Comparison of ENCODE assay signal across 8 cellular contexts in genomic region chr6:39361657-39362486, GRCh38. TPM values are rescaled to one million over a fixed set of nuclear protein-coding genes. Genes with fewer than 3 reads are reported as not detected.
DNase-seq lines count a peak whose midpoint lies in the region; ATAC-seq, FAIRE-seq and TF ChIP-seq lines count a peak whose summit lies in the region.

No MANE protein-coding gene starts in this region.

- H3K36me3 Mint-ChIP-seq in T-helper 17 cell (ENCODE audit: low read depth) = no peaks in the 10 kb centered on the region
- H3K36me3 Mint-ChIP-seq in MCF 10A (ENCODE audit: insufficient read depth, unreplicated experiment) = no peaks in the 10 kb centered on the region

- no peaks in the 10 kb centered on the region for H3K9me3 Mint-ChIP-seq in MCF 10A (ENCODE audit: unreplicated experiment)

- peak; percentile 63 for DNase-seq in DMS114 treated with DMSO at 0.1 percent for 48 hours (lab: John Stamatoyannopoulos, UW; ENCODE audit: unreplicated experiment)
- DNase-seq in NCI-H1417 treated with DMSO at 0.1 percent for 48 hours (lab: John Stamatoyannopoulos, UW) = peak; percentile 34
- peak in 2 of 3 donors; percentile 9 to 28 for DNase-seq in T-helper 17 cell
- DNase-seq in MCF 10A (ENCODE audit: unreplicated experiment) = peak; percentile 70
- peak; percentile 6 to 43 for DNase-seq in stimulated activated CD4-positive, alpha-beta T cell treated with anti-CD3 and anti-CD28 coated beads, Interleukin-12 subunit alpha, Interleukin-12 subunit beta, amount 100 ng/mL, for 24 hours (ENCODE audit: low read depth in 2 of 2)

- peak; percentile 61 for FAIRE-seq in islet of Langerhans (lab: Jason Lieb, UNC)

- H3K4me3 Mint-ChIP-seq in T-helper 17 cell (no peak overlapping the region), MCF 10A (ENCODE audit: unreplicated experiment) (no peak overlapping the region)

- BruUV-seq in MCF 10A (replicated peaks; lab: Mats Ljungman, UMichigan) = no TSS peak

- peak; percentile 78 for TF ChIP-seq CTCF in MCF 10A (IDR thresholded peaks at IDR 0.05; ENCODE audit: unreplicated experiment)

- H3K4me1 Mint-ChIP-seq in T-helper 17 cell (peaks cover 2% of the 10 kb centered on the region), MCF 10A (ENCODE audit: insufficient read depth, unreplicated experiment) (peaks cover 14% of the 10 kb centered on the region)

- POLR2A ChIA-PET in MCF 10A (lab: Yijun Ruan, JAX) = no interaction called here

- H3K27ac Mint-ChIP-seq in T-helper 17 cell (no peak overlapping the region), MCF 10A (ENCODE audit: low read depth, unreplicated experiment) (no peak overlapping the region)

- H3K9me3 ChIP-seq in T-helper 17 cell (ENCODE audit: control insufficient read depth, low read length, poor library complexity, severe bottlenecking) = no peaks in the 10 kb centered on the region

- ATAC-seq in GM21786 (IDR thresholded peaks at IDR 0.05; ENCODE audit: unreplicated experiment) (peak; percentile 65), T-helper 17 cell (peak; percentile 67), GM21360 (IDR thresholded peaks at IDR 0.05; ENCODE audit: unreplicated experiment) (no peak)

- H3K27me3 Mint-ChIP-seq in T-helper 17 cell (peaks cover 44% of the 10 kb centered on the region), MCF 10A (ENCODE audit: insufficient read depth, unreplicated experiment) (no peaks in the 10 kb centered on the region)

- intact Hi-C loops in MCF 10A (cut with micrococcal nuclease) = loop anchor here (1.0 to 5.0 kb wide), 3 partner anchors 15 to 1485 kb away; no protein-coding TSS in a partner anchor

- CTCF ChIA-PET in MCF 10A (lab: Yijun Ruan, JAX) = interaction anchor here (0.6 to 6.4 kb wide), 28 partner anchors 9 to 1481 kb away, joined by 3 to 62 read pairs (median 4); no protein-coding TSS in a partner anchor

RNA-seq across cellular contexts. Expression of gene KCNK16, which starts 39.4 kb away (rescaled TPM):
- not detected for total RNA-seq in T-helper 17 cell
- total RNA-seq in MCF 10A (2022) = not detected in 2 replicates

RNA-seq across cellular contexts. Expression of gene KCNK17, which starts 47.7 kb away (rescaled TPM):
- total RNA-seq in T-helper 17 cell (under 1 TPM in 1 of 2 donors, not detected in 1; 0.26 TPM), MCF 10A (2022) (not detected in 2 replicates)

Comparison
In these comparisons a context has a peak if more than half of its experiments do, and no peak if none do; other contexts are left out.
1. DNase-seq: peak in every context shown above with its lines; median percentile 70 in MCF 10A; 63 in DMS114 treated with DMSO at 0.1 percent for 48 hours; 34 in NCI-H1417 treated with DMSO at 0.1 percent for 48 hours; 24 in stimulated activated CD4-positive, alpha-beta T cell treated with anti-CD3 and anti-CD28 coated beads, Interleukin-12 subunit alpha, Interleukin-12 subunit beta, amount 100 ng/mL, for 24 hours; 18 in T-helper 17 cell.